Comparison of ENCODE assay signal across 1 cellular context in genomic region chr14:22982477-22983245, GRCh38.
TF ChIP-seq lines count a peak whose summit lies in the region.

Gene AJUBA, minus strand, starts transcription at chr14:22982551. Its CDS starts 285 bp downstream, at chr14:22982266.

TF ChIP-seq in HCT116, 20 proteins besides CTCF, POLR2A, EP300 and RAD21:
- TF ChIP-seq YY1 (IDR thresholded peaks at IDR 0.05; ENCODE audit: extremely low read depth, insufficient replicate concordance, low read depth, low read length) (peak; percentile 5), ATF3 (IDR thresholded peaks at IDR 0.05) (no peak)
